In genomic region chr2:115833196-115833595, GRCh38 we compare ENCODE assay signal across 25 cellular contexts.
"Had no signal": no experiment of that assay in that cellular context is flagged by ENCODE, and none has a peak within 500 bp of the region (broad histone marks: within the 10 kb centered on the region; RNA-seq: fewer than 3 reads in every experiment).

No MANE protein-coding gene starts in this region.

- H3K4me1 ChIP-seq: left lung, lower lobe of right lung, right atrium auricular region, right lobe of liver, stomach, tibial artery, uterus had no signal

- H3K36me3 ChIP-seq: left lung, lower lobe of right lung, ovary, right atrium auricular region, right lobe of liver, stomach, thoracic aorta, tibial artery, uterus had no signal

- H3K27ac ChIP-seq: left lung, lower lobe of right lung, ovary, right atrium auricular region, right lobe of liver, stomach, thoracic aorta, tibial artery, uterus had no signal

- DNase-seq: hippocampal formation; immature natural killer cell; kidney; left colon; left lung; lower lobe of right lung; mammary epithelial cell; mesenchymal stem cell; naive B cell; natural killer cell; nephron progenitor cell; ovary; right lobe of liver; stimulated activated CD4-positive, alpha-beta T cell treated with anti-CD3 and anti-CD28 coated beads, Interleukin-1b, Interleukin-23, amount 100 ng/mL, for 48 hours; stimulated activated CD4-positive, alpha-beta T cell treated with anti-CD3 and anti-CD28 coated beads, Interleukin-2, amount 100 ng/mL, for 48 hours; stimulated activated CD4-positive, alpha-beta T cell treated with anti-CD3 and anti-CD28 coated beads, Interleukin-4, amount 100 ng/mL, for 4 hours; stimulated activated CD8-positive, alpha-beta memory T cell treated with anti-CD3 and anti-CD28 coated beads, Interleukin-4, amount 100 ng/mL, for 48 hours; stimulated activated naive CD4-positive, alpha-beta T cell treated with Interleukin-2 at 50 U/mL for 16 hours; stomach; tibial artery; uterus had no signal

- H3K4me2 ChIP-seq: smooth muscle cell had no signal

- ATAC-seq: left colon; left lung; lower lobe of right lung; natural killer cell; right lobe of liver; stimulated activated memory B cell treated with anti-CD40 and anti-IgM and Interleukin-4, amounts not matched to agents 10 μg/mL and 1 μg/mL and 100 μg/mL, for 72 hours had no signal

- H3K27me3 ChIP-seq: left lung, ovary, right atrium auricular region, right lobe of liver, stomach, tibial artery, uterus had no signal

- H3K4me3 ChIP-seq: left lung, lower lobe of right lung, ovary, right atrium auricular region, right lobe of liver, smooth muscle cell, stomach, thoracic aorta, tibial artery, uterus had no signal

- H3K9me3 ChIP-seq: left lung, lower lobe of right lung, ovary, right atrium auricular region, right lobe of liver, thoracic aorta, tibial artery, uterus had no signal
